15 cellular contexts compared by ENCODE assay signal in genomic region chr16:28936784-28937155, GRCh38. TPM values are rescaled to one million over a fixed set of nuclear protein-coding genes. Genes with fewer than 3 reads are reported as not detected.
DNase-seq lines count a peak whose midpoint lies in the region; ATAC-seq and TF ChIP-seq lines count a peak whose summit lies in the region.
"Had no signal": no experiment of that assay in that cellular context is flagged by ENCODE, and none has a peak within 500 bp of the region (broad histone marks: within the 10 kb centered on the region; RNA-seq: fewer than 3 reads in every experiment).

No MANE protein-coding gene starts in this region.

- no peaks in the 10 kb centered on the region for H3K27me3 Mint-ChIP-seq in activated CD4-positive, alpha-beta T cell treated with anti-CD3 and anti-CD28 coated beads for 36 hours
- H3K27me3 Mint-ChIP-seq in effector memory CD8-positive, alpha-beta T cell: no peaks in the 10 kb centered on the region

- intact Hi-C loops in activated CD4-positive, alpha-beta T cell treated with anti-CD3 and anti-CD28 coated beads for 36 hours (cut with DNase I, micrococcal nuclease): loop anchor here (1.0 to 2.0 kb wide), 6 partner anchors 11 to 112 kb away; partner anchors contain the start of genes NFATC2IP (in 2 of the 2), RABEP2 (in 1 of the 2), SH2B1 (in 1 of the 2) and TUFM (in 1 of the 2)
- intact Hi-C loops in psoas muscle (cut with DNase I): no loop called here

- H3K9me3 ChIP-seq in psoas muscle: no peaks in the 10 kb centered on the region
- H3K9me3 ChIP-seq: right atrium auricular region, uterus had no signal

- H3K4me1 Mint-ChIP-seq in activated CD4-positive, alpha-beta T cell treated with anti-CD3 and anti-CD28 coated beads for 36 hours: peaks cover 14% of the 10 kb centered on the region
- peaks cover 9 to 10% of the 10 kb centered on the region in 2 donors for H3K4me1 Mint-ChIP-seq in effector memory CD8-positive, alpha-beta T cell (ENCODE audit: low read depth in 2 of 2)

- H3K36me3 Mint-ChIP-seq in activated CD4-positive, alpha-beta T cell treated with anti-CD3 and anti-CD28 coated beads for 36 hours (ENCODE audit: low read depth): no peaks in the 10 kb centered on the region
- peaks cover 5% of the 10 kb centered on the region for H3K36me3 Mint-ChIP-seq in effector memory CD8-positive, alpha-beta T cell (ENCODE audit: insufficient read depth)

- H3K9me3 Mint-ChIP-seq in activated CD4-positive, alpha-beta T cell treated with anti-CD3 and anti-CD28 coated beads for 36 hours (ENCODE audit: low read depth): no peaks in the 10 kb centered on the region
- H3K9me3 Mint-ChIP-seq in effector memory CD8-positive, alpha-beta T cell: no peaks in the 10 kb centered on the region

- H3K27ac ChIP-seq in KMS-11: no peak overlapping the region
- H3K27ac ChIP-seq in psoas muscle: no peak overlapping the region
- H3K27ac ChIP-seq: right atrium auricular region, uterus had no signal

- peak overlapping the region; percentile 83 for H3K27ac Mint-ChIP-seq in activated CD4-positive, alpha-beta T cell treated with anti-CD3 and anti-CD28 coated beads for 36 hours
- H3K27ac Mint-ChIP-seq in effector memory CD8-positive, alpha-beta T cell: peak overlapping the region in 1 of 2 donors; percentile 41

- POLR2A ChIA-PET in activated CD4-positive, alpha-beta T cell treated with anti-CD3 and anti-CD28 coated beads for 36 hours (lab: Charles Lee): interaction anchor here (0.6 to 1.1 kb wide), 6 partner anchors 9 to 59 kb away, joined by 3 to 8 read pairs (median 4); partner anchors contain the start of gene ATP2A1

- no peak overlapping the region for H3K9ac ChIP-seq in KMS-11

- TF ChIP-seq CTCF in KMS-11 (conservative IDR thresholded peaks at IDR 0.05; ENCODE audit: low read depth, low read length) (no peak), psoas muscle (IDR thresholded peaks at IDR 0.05) (no peak)

- H3K27me3 ChIP-seq in KMS-11 (ENCODE audit: insufficient read depth, low read depth) (no peaks in the 10 kb centered on the region), psoas muscle (ENCODE audit: insufficient read depth in 3 of 3, low read length in 2 of 3) (no peaks in the 10 kb centered on the region)
- H3K27me3 ChIP-seq: right atrium auricular region, uterus had no signal

- H3K79me2 ChIP-seq in KMS-11 (ENCODE audit: insufficient read depth, low read depth): no peaks in the 10 kb centered on the region

- H2AFZ ChIP-seq in KMS-11 (ENCODE audit: low read depth): peak overlapping the region; percentile 72

- CTCF ChIA-PET in activated CD4-positive, alpha-beta T cell treated with anti-CD3 and anti-CD28 coated beads for 36 hours (lab: Charles Lee): interaction anchor here (0.6 to 1.6 kb wide), 7 partner anchors 8 to 64 kb away, joined by 3 to 34 read pairs (median 4); partner anchors contain the start of gene NFATC2IP

- H3K4me3 Mint-ChIP-seq in activated CD4-positive, alpha-beta T cell treated with anti-CD3 and anti-CD28 coated beads for 36 hours: peak overlapping the region; percentile 71
- peak overlapping the region; percentile 50 to 57 for H3K4me3 Mint-ChIP-seq in effector memory CD8-positive, alpha-beta T cell

- H3K4me1 ChIP-seq in KMS-11 (ENCODE audit: low read depth, poor library complexity, severe bottlenecking) (peaks cover 12% of the 10 kb centered on the region), psoas muscle (no peaks in the 10 kb centered on the region)
- H3K4me1 ChIP-seq: right atrium auricular region, uterus had no signal

- in situ Hi-C loops in ACHN (cut with HindIII; ENCODE audit: low pct_ligation_motif_present, low pct_unique_long_range_greater_than_20kb, low sequenced_read_pairs): no loop called here

- H3K4me2 ChIP-seq in KMS-11: peak overlapping the region; percentile 53; the same call in 1 of the 2 replicates

- 69 to 77% (median 71%) methylated on average over 26 of the region's 26 CpGs for WGBS in psoas muscle, 3 donors

- no peak overlapping the region for H3K4me3 ChIP-seq in KMS-11 (IDR thresholded peaks at IDR 0.05; ENCODE audit: insufficient read depth, low read depth, low read length)
- H3K4me3 ChIP-seq in psoas muscle: peak overlapping the region; percentile 55
- H3K4me3 ChIP-seq: uterus had no signal

- ATAC-seq in activated CD4-positive, alpha-beta T cell treated with anti-CD3 and anti-CD28 coated beads for 36 hours: no peak
- ATAC-seq in effector memory CD8-positive, alpha-beta T cell (replicated peaks): no peak
- ATAC-seq in psoas muscle (peak in 2 of 4 donors; percentile 5 to 10), GM21786 (IDR thresholded peaks at IDR 0.05; ENCODE audit: unreplicated experiment) (no peak)

- H3K36me3 ChIP-seq in KMS-11 (ENCODE audit: insufficient read depth) (no peaks in the 10 kb centered on the region), psoas muscle (ENCODE audit: insufficient read depth in 1 of 2, low read depth in 1 of 2) (no peaks in the 10 kb centered on the region)
- H3K36me3 ChIP-seq: right atrium auricular region, uterus had no signal

- no peak for DNase-seq in activated CD4-positive, alpha-beta T cell treated with anti-CD3 and anti-CD28 coated beads for 36 hours
- DNase-seq in activated CD4-positive, alpha-beta T cell treated with anti-CD3 and anti-CD28 coated beads for 1 hour: no peak
- no peak for DNase-seq in effector memory CD8-positive, alpha-beta T cell
- no peak for DNase-seq in psoas muscle
- no peak for DNase-seq in NCI-H345 (lab: John Stamatoyannopoulos, UW)
- no peak for DNase-seq in ACHN
- DNase-seq: COR-L47, cortex of kidney, NCI-H2227 treated with DMSO at 0.1 percent for 48 hours had no signal

- no peaks in the 10 kb centered on the region for H4K20me1 ChIP-seq in KMS-11 (ENCODE audit: insufficient read depth)

RNA-seq across cellular contexts. Expression of gene CD19, which starts 5.0 kb away (rescaled TPM):
- total RNA-seq in activated CD4-positive, alpha-beta T cell treated with anti-CD3 and anti-CD28 coated beads for 36 hours: under 1 TPM; 0.74 to 0.80 TPM
- under 1 TPM in 2 of 4 donors, not detected in 2; 0.12 to 0.32 TPM for total RNA-seq in psoas muscle
- polyA plus RNA-seq in psoas muscle: under 1 TPM in 2 of 3 donors, not detected in 1; 0.10 to 0.17 TPM
- total RNA-seq: A172, astrocyte had no signal

RNA-seq across cellular contexts. Expression of gene RABEP2, which starts 11.7 kb away (rescaled TPM):
- total RNA-seq in activated CD4-positive, alpha-beta T cell treated with anti-CD3 and anti-CD28 coated beads for 36 hours: 10 to 100 TPM in 1 of 2 experiments, 1 to 10 TPM in 1; 8.1 to 12.9 TPM
- 1 to 10 TPM; 3.1 to 7.0 (median 5.2) TPM for total RNA-seq in psoas muscle
- 10 to 100 TPM in 1 of 3 donors, 1 to 10 TPM in 2; 6.2 to 22.8 (median 8.2) TPM for polyA plus RNA-seq in psoas muscle

RNA-seq across cellular contexts. Expression of gene NFATC2IP, which starts 14.0 kb away (rescaled TPM):
- total RNA-seq in activated CD4-positive, alpha-beta T cell treated with anti-CD3 and anti-CD28 coated beads for 36 hours: 10 to 100 TPM; 69.2 to 72.7 TPM
- 10 to 100 TPM; 17.6 to 20.4 (median 18.8) TPM for total RNA-seq in psoas muscle
- 10 to 100 TPM; 10.6 to 16.4 (median 16.2) TPM for polyA plus RNA-seq in psoas muscle

RNA-seq across cellular contexts. Expression of gene SPNS1, which starts 37.8 kb away (rescaled TPM):
- 10 to 100 TPM; 12.7 to 14.2 TPM for total RNA-seq in activated CD4-positive, alpha-beta T cell treated with anti-CD3 and anti-CD28 coated beads for 36 hours
- 10 to 100 TPM; 12.9 to 20.3 (median 16.1) TPM for total RNA-seq in psoas muscle
- polyA plus RNA-seq in psoas muscle: 10 to 100 TPM; 21.9 to 46.9 (median 38.0) TPM

RNA-seq across cellular contexts. Expression of gene LAT, which starts 48.1 kb away (rescaled TPM):
- 100 to 1,000 TPM; 200 to 234 TPM for total RNA-seq in activated CD4-positive, alpha-beta T cell treated with anti-CD3 and anti-CD28 coated beads for 36 hours
- 1 to 10 TPM; 1.6 to 2.0 (median 1.7) TPM for total RNA-seq in psoas muscle
- polyA plus RNA-seq in psoas muscle: 1 to 10 TPM; 1.7 to 2.1 (median 1.8) TPM

Comparison
In these comparisons a context has a peak if more than half of its experiments do, and no peak if none do; other contexts are left out.
1. intact Hi-C loops: an anchor here in activated CD4-positive, alpha-beta T cell treated with anti-CD3 and anti-CD28 coated beads for 36 hours (1.0 to 2.0 kb wide); none called in psoas muscle.